ENCODE assay signal across 11 cellular contexts in genomic region chr2:120758181-120759048, GRCh38. TPM values are rescaled to one million over a fixed set of nuclear protein-coding genes. Genes with fewer than 3 reads are reported as not detected.
DNase-seq lines count a peak whose midpoint lies in the region; ATAC-seq, FAIRE-seq and TF ChIP-seq lines count a peak whose summit lies in the region.
"Had no signal": no experiment of that assay in that cellular context is flagged by ENCODE, and none has a peak within 500 bp of the region (broad histone marks: within the 10 kb centered on the region; RNA-seq: fewer than 3 reads in every experiment).

No MANE protein-coding gene starts in this region.

- H3K36me3 Mint-ChIP-seq in astrocyte (ENCODE audit: low read depth, unreplicated experiment), result peaks cover 3% of the 10 kb centered on the region
- no peaks in the 10 kb centered on the region for H3K36me3 Mint-ChIP-seq in immature natural killer cell

- peak overlapping the region; percentile 97 for H3K27ac ChIP-seq in AG04450 (ENCODE audit: low read depth, low read length)
- H3K27ac ChIP-seq in astrocyte (ENCODE audit: low read depth, low read length), result peak overlapping the region; percentile 57
- H3K27ac ChIP-seq in left ventricle myocardium inferior (replicated peaks), result peak overlapping the region; percentile 81
- H3K27ac ChIP-seq in pancreas, result peak overlapping the region in 2 of 4 donors; percentile 2 to 8
- H3K27ac ChIP-seq: VCaP had no signal

- no peaks in the 10 kb centered on the region for H3K27me3 ChIP-seq in AG04450 (ENCODE audit: control insufficient read depth, insufficient read depth, low read length)
- H3K27me3 ChIP-seq in astrocyte (ENCODE audit: insufficient read depth, low read length), result no peaks in the 10 kb centered on the region
- H3K27me3 ChIP-seq in left ventricle myocardium inferior (ENCODE audit: low read depth), result peaks cover 22% of the 10 kb centered on the region
- H3K27me3 ChIP-seq in pancreas, result peaks cover 0 to 4% (median 0%) of the 10 kb centered on the region in 4 donors
- H3K27me3 ChIP-seq: BE2C had no signal

- CTCF ChIA-PET in AG04450 (lab: Charles Lee), result interaction anchor here (0.8 to 1.6 kb wide), 2 partner anchors 200 to 319 kb away, joined by 3 read pairs; no protein-coding TSS in a partner anchor

- ATAC-seq in pancreas (peak in 3 of 4 donors; percentile 56 to 69 (median 68)), GM19324 (IDR thresholded peaks at IDR 0.05; ENCODE audit: low FRiP score, unreplicated experiment) (no peak), HG02571 (IDR thresholded peaks at IDR 0.05; ENCODE audit: unreplicated experiment) (no peak)

- POLR2A ChIA-PET in AG04450 (lab: Yijun Ruan, JAX), result no interaction called here

- H3K4me1 ChIP-seq in astrocyte (ENCODE audit: insufficient read depth, low read length) (peaks cover 24% of the 10 kb centered on the region), left ventricle myocardium inferior (peaks cover 30% of the 10 kb centered on the region), pancreas (no peaks in the 10 kb centered on the region)
- H3K4me1 ChIP-seq: BE2C had no signal

- peak overlapping the region; percentile 11 for H3K4me3 Mint-ChIP-seq in astrocyte (ENCODE audit: unreplicated experiment)
- no peak overlapping the region for H3K4me3 Mint-ChIP-seq in immature natural killer cell

- H3K9me3 ChIP-seq in AG04450 (ENCODE audit: control insufficient read depth, insufficient read depth, low read length), result no peaks in the 10 kb centered on the region
- no peaks in the 10 kb centered on the region for H3K9me3 ChIP-seq in astrocyte (ENCODE audit: insufficient read depth, low read depth, low read length)
- no peaks in the 10 kb centered on the region for H3K9me3 ChIP-seq in left ventricle myocardium inferior (replicated peaks)
- H3K9me3 ChIP-seq in pancreas, result no peaks in the 10 kb centered on the region
- H3K9me3 ChIP-seq: BE2C had no signal

- peak overlapping the region; percentile 46 for H3K4me2 ChIP-seq in astrocyte (ENCODE audit: low read length)

- TF ChIP-seq CTCF in AG04450 (IDR thresholded peaks at IDR 0.05; ENCODE audit: low read depth, low read length), result no peak
- TF ChIP-seq CTCF in astrocyte (IDR thresholded peaks at IDR 0.05; ENCODE audit: insufficient read depth, low read depth, low read length), result no peak
- no peak for TF ChIP-seq CTCF in left ventricle myocardium inferior (IDR thresholded peaks at IDR 0.05; ENCODE audit: borderline replicate concordance)
- TF ChIP-seq CTCF in pancreas (IDR thresholded peaks at IDR 0.05), result no peak

- peaks cover 42% of the 10 kb centered on the region for H4K20me1 ChIP-seq in astrocyte (ENCODE audit: insufficient read depth, low read length)

- DNase-seq in AG04450 (ENCODE audit: low read depth, low spot score) (peak; percentile 65), astrocyte (ENCODE audit: low read depth) (peak; percentile 88), left ventricle myocardium inferior (peak; percentile 73), pancreas (peak in 2 of 6 donors; percentile 43 to 52), ureter (ENCODE audit: low spot score) (no peak), immature natural killer cell (no peak)
- DNase-seq: BE2C, NCI-H2227 treated with DMSO at 0.1 percent for 48 hours had no signal

- H3K36me3 ChIP-seq in astrocyte (ENCODE audit: insufficient read depth, low read length) (no peaks in the 10 kb centered on the region), left ventricle myocardium inferior (no peaks in the 10 kb centered on the region), pancreas (no peaks in the 10 kb centered on the region)
- H3K36me3 ChIP-seq: BE2C had no signal

- H2AFZ ChIP-seq in astrocyte (ENCODE audit: low read depth, low read length), result peak overlapping the region; percentile 40

- H3K4me1 Mint-ChIP-seq in astrocyte (ENCODE audit: low read depth, unreplicated experiment) (peaks cover 51% of the 10 kb centered on the region), immature natural killer cell (no peaks in the 10 kb centered on the region)

- peak overlapping the region; percentile 26 for H3K9ac ChIP-seq in astrocyte (ENCODE audit: low read length)

- intact Hi-C loops in left ventricle myocardium inferior (cut with micrococcal nuclease), result no loop called here
- intact Hi-C loops in pancreas (cut with DNase I), result no loop called here

- H3K9me3 Mint-ChIP-seq in astrocyte (ENCODE audit: unreplicated experiment) (no peaks in the 10 kb centered on the region), immature natural killer cell (peaks cover 0 to 4% (median 0%) of the 10 kb centered on the region in 6 donors)

- H3K27me3 Mint-ChIP-seq in astrocyte (ENCODE audit: low read depth, unreplicated experiment), result no peaks in the 10 kb centered on the region
- peaks cover 0 to 2% (median 0%) of the 10 kb centered on the region in 3 donors for H3K27me3 Mint-ChIP-seq in immature natural killer cell (ENCODE audit: low read depth in 3 of 3)

- 77 to 87% methylated on average over 14 to 16 of the region's 16 CpGs for WGBS in pancreas, 2 donors

- peaks cover 98% of the 10 kb centered on the region for H3K79me2 ChIP-seq in astrocyte (ENCODE audit: insufficient read depth, low read length)

- FAIRE-seq in astrocyte (lab: Jason Lieb, UNC) (no peak), pancreas (lab: Jason Lieb, UNC) (no peak)

- H3K4me3 ChIP-seq in AG04450 (ENCODE audit: low read depth, low read length), result peak overlapping the region; percentile 8; the same call in 1 of the 2 replicates
- no peak overlapping the region for H3K4me3 ChIP-seq in astrocyte (ENCODE audit: insufficient read depth, low read depth, low read length)
- no peak overlapping the region for H3K4me3 ChIP-seq in left ventricle myocardium inferior
- H3K4me3 ChIP-seq in pancreas, result no peak overlapping the region

- peak overlapping the region; percentile 66 for H3K27ac Mint-ChIP-seq in astrocyte (ENCODE audit: unreplicated experiment)
- H3K27ac Mint-ChIP-seq in immature natural killer cell, result no peak overlapping the region

RNA-seq across cellular contexts. Expression of gene GLI2, which starts 22.7 kb away (rescaled TPM):
- 5.2 and 8.4 TPM in 2 replicates for polyA plus RNA-seq in AG04450 (2011; rRNA removed)
- 7.8 and 11.5 TPM in 2 replicates for polyA minus RNA-seq in AG04450 (2011; rRNA and poly(A)+ RNA removed)
- 42.9 and 44.5 TPM in 2 replicates for total RNA-seq in astrocyte
- total RNA-seq in left ventricle myocardium inferior, result 2.4 TPM
- 1 to 10 TPM in 2 of 6 donors, under 1 TPM in 4; 0.14 to 3.2 (median 0.53) TPM for total RNA-seq in pancreas
- polyA plus RNA-seq in pancreas, result 1 to 10 TPM in 1 of 2 donors, under 1 TPM in 1; 0.14 to 1.6 TPM
- 9.8 TPM for total RNA-seq in ureter
- polyA plus RNA-seq in immature natural killer cell, result not detected

Comparison
In these comparisons a context has a peak if more than half of its experiments do, and no peak if none do; other contexts are left out.
1. DNase-seq: peak in AG04450 (single experiment), astrocyte (single experiment) and left ventricle myocardium inferior (single experiment); none in ureter (single experiment) and immature natural killer cell (0 of 3).
2. ATAC-seq: peak in pancreas (3 of 4); none in GM19324 (single experiment) and HG02571 (single experiment).